Comparison of ENCODE assay signal across 23 cellular contexts in genomic region chr2:177832611-177833133, GRCh38.
"Had no signal": no experiment of that assay in that cellular context is flagged by ENCODE, and none has a peak within 500 bp of the region (broad histone marks: within the 10 kb centered on the region; RNA-seq: fewer than 3 reads in every experiment).

No MANE protein-coding gene starts in this region.

- H3K27ac ChIP-seq: heart right ventricle, hepatocyte, left lung, lower lobe of right lung, ovary, right atrium auricular region, right lobe of liver, suprapubic skin, thoracic aorta, tibial nerve, upper lobe of left lung had no signal

- H3K27me3 ChIP-seq: heart right ventricle, hepatocyte, left lung, ovary, right atrium auricular region, right lobe of liver, suprapubic skin, tibial nerve, upper lobe of left lung had no signal

- FAIRE-seq: keratinocyte had no signal

- DNase-seq: heart right ventricle; kidney glomerular epithelial cell; left cardiac atrium; left lung; lower lobe of right lung; mammary epithelial cell; mesenchymal stem cell; naive thymus-derived CD4-positive, alpha-beta T cell; ovary; right lobe of liver; stimulated activated CD4-positive, alpha-beta T cell treated with anti-CD3 and anti-CD28 coated beads, Interleukin-12 subunit alpha, Interleukin-12 subunit beta, amount 100 ng/mL, for 4 hours; stimulated activated CD4-positive, alpha-beta T cell treated with anti-CD3 and anti-CD28 coated beads, Interleukin-15, amount 100 ng/mL, for 24 hours; stimulated activated CD4-positive, alpha-beta T cell treated with anti-CD3 and anti-CD28 coated beads, Interleukin-2, amount 100 ng/mL, for 24 hours; stimulated activated CD4-positive, alpha-beta T cell treated with anti-CD3 and anti-CD28 coated beads, Interleukin-4, amount 100 ng/mL, for 1 hour; stimulated activated naive CD4-positive, alpha-beta T cell; upper lobe of left lung had no signal

- H3K9me3 ChIP-seq: lower lobe of right lung, thoracic aorta had no signal

- H3K4me1 ChIP-seq: heart right ventricle, left lung, lower lobe of right lung, right atrium auricular region, right lobe of liver, suprapubic skin, tibial nerve, upper lobe of left lung had no signal

- H3K36me3 ChIP-seq: heart right ventricle, left lung, lower lobe of right lung, ovary, right atrium auricular region, right lobe of liver, suprapubic skin, thoracic aorta, tibial nerve, upper lobe of left lung had no signal

- H3K4me3 ChIP-seq: heart right ventricle, hepatocyte, left lung, lower lobe of right lung, ovary, right atrium auricular region, right lobe of liver, suprapubic skin, thoracic aorta, tibial nerve, upper lobe of left lung had no signal

- ATAC-seq: heart right ventricle; left cardiac atrium; left lung; lower lobe of right lung; naive thymus-derived CD4-positive, alpha-beta T cell; right lobe of liver; stimulated activated effector memory CD8-positive, alpha-beta T cell treated with anti-CD3 and anti-CD28 coated beads, Interleukin-12 subunit alpha, Interleukin-12 subunit beta, amount 100 ng/mL, for 72 hours had no signal
